1 cellular context compared by ENCODE assay signal in the genomic region with DNA sequence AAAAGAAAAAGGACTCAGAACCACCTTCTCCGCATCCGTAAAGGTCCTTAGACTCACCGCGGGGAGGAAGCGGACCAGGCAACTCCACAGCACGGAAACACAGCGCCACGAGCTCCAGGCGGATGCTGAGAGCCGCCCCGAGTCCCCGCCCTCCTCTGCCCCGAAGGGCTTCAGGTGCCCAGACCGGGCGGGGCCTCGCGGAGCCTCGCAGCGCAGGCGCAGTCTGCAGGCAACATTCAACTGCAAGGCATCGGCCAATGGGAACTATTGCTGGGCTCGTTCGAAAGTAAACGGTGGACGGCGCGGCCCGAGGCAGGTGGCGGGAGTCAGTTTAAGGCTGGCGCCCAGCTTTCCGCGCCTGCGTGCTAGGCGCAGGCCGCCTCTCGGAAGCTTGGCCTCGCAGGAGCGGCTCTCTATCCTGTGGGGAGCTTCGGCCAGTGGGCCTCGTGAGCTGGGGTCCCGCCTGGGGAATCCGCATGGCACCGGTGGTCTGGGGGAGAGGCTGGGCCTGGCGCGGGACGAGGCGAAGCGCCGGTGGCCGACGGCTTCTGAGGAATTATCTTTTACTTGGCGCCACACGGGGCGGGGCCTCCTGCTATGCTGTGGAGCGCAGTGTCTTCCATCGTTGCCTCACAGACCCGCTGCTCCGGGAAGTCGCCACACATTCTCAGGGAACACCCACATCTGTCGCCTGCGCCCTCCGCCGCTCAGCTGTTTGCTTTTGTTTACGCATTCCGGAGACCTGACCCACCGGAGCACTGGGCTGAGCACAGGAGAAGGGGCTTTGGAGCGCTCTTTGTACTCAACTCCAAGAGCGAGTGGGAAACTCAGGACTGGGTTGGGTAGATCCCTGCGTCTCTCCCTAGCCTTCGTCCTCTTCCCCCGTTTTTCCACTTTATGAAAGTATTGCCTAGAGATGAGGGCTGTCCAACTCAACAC.
TF ChIP-seq lines count a peak whose summit lies in the region.

A gene with protein sequence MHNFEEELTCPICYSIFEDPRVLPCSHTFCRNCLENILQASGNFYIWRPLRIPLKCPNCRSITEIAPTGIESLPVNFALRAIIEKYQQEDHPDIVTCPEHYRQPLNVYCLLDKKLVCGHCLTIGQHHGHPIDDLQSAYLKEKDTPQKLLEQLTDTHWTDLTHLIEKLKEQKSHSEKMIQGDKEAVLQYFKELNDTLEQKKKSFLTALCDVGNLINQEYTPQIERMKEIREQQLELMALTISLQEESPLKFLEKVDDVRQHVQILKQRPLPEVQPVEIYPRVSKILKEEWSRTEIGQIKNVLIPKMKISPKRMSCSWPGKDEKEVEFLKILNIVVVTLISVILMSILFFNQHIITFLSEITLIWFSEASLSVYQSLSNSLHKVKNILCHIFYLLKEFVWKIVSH (minus strand): TSS at position 127 of the 939 bp plus-strand sequence. CDS start 10,603 bp downstream, outside the sequence.

TF ChIP-seq in K562, 482 proteins besides CTCF, POLR2A, EP300 and RAD21 (continued from another document and continues in another):
- TF ChIP-seq FOXK2 (conservative IDR thresholded peaks at IDR 0.05 in 1 of 2, IDR thresholded peaks at IDR 0.05 in 1 of 2; ENCODE audit: low read depth in 2 of 2), result peak; percentile 50 to 73; a peak in 3 of 4 replicates
- no peak for TF ChIP-seq RBM15 (IDR thresholded peaks at IDR 0.05; ENCODE audit: insufficient read depth, low read length)
- TF ChIP-seq SIN3A (IDR thresholded peaks at IDR 0.05; ENCODE audit: borderline replicate concordance in 2 of 2, control insufficient read depth in 1 of 2, low read depth in 2 of 2, low read length in 2 of 2), result peak; percentile 36 to 75; a peak in 1 of 4 replicates
- peak; percentile 41; the same call in 1 of the 2 replicates for TF ChIP-seq TEAD4 (IDR thresholded peaks at IDR 0.05; ENCODE audit: low read length)
- peak; percentile 91; the same call in 1 of the 2 replicates for TF ChIP-seq TEAD4 (CRISPR knock-in tag; IDR thresholded peaks at IDR 0.05; ENCODE audit: borderline replicate concordance)
- no peak; a peak in 1 of 4 replicates for TF ChIP-seq ETV6 (IDR thresholded peaks at IDR 0.05; ENCODE audit: borderline replicate concordance in 1 of 2, low read depth in 2 of 2, low read length in 1 of 2)
- peak; percentile 77; the same call in 1 of the 2 replicates for TF ChIP-seq ETV6 (CRISPR knock-in tag; IDR thresholded peaks at IDR 0.05; ENCODE audit: borderline replicate concordance)
- TF ChIP-seq ZNF197 (CRISPR knock-in tag; IDR thresholded peaks at IDR 0.05; ENCODE audit: low read depth), result peak; percentile 65; the same call in 1 of the 2 replicates
- peak; percentile 30; the same call in 1 of the 2 replicates for TF ChIP-seq ARID1B (IDR thresholded peaks at IDR 0.05)
- peak; percentile 94 for TF ChIP-seq SUPT5H (IDR thresholded peaks at IDR 0.05)
- peak; percentile 83 for TF ChIP-seq ZBTB7A (IDR thresholded peaks at IDR 0.05; ENCODE audit: borderline replicate concordance, control insufficient read depth, low read depth, low read length)
- TF ChIP-seq, protein P1, sequence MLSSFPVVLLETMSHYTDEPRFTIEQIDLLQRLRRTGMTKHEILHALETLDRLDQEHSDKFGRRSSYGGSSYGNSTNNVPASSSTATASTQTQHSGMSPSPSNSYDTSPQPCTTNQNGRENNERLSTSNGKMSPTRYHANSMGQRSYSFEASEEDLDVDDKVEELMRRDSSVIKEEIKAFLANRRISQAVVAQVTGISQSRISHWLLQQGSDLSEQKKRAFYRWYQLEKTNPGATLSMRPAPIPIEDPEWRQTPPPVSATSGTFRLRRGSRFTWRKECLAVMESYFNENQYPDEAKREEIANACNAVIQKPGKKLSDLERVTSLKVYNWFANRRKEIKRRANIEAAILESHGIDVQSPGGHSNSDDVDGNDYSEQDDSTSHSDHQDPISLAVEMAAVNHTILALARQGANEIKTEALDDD (IDR thresholded peaks at IDR 0.05), result no peak
- TF ChIP-seq ZNF561 (CRISPR knock-in tag; conservative IDR thresholded peaks at IDR 0.05), result no peak
- TF ChIP-seq HNRNPLL (IDR thresholded peaks at IDR 0.05; ENCODE audit: low read depth, low read length, poor library complexity, severe bottlenecking), result peak; percentile 81
- TF ChIP-seq, protein P2, sequence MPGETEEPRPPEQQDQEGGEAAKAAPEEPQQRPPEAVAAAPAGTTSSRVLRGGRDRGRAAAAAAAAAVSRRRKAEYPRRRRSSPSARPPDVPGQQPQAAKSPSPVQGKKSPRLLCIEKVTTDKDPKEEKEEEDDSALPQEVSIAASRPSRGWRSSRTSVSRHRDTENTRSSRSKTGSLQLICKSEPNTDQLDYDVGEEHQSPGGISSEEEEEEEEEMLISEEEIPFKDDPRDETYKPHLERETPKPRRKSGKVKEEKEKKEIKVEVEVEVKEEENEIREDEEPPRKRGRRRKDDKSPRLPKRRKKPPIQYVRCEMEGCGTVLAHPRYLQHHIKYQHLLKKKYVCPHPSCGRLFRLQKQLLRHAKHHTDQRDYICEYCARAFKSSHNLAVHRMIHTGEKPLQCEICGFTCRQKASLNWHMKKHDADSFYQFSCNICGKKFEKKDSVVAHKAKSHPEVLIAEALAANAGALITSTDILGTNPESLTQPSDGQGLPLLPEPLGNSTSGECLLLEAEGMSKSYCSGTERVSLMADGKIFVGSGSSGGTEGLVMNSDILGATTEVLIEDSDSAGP (CRISPR knock-in tag; IDR thresholded peaks at IDR 0.05), result peak; percentile 74
- TF ChIP-seq PHF20 (IDR thresholded peaks at IDR 0.05; ENCODE audit: partially characterized antibody), result peak; percentile 40
- peak; percentile 95 for TF ChIP-seq CC2D1A (IDR thresholded peaks at IDR 0.05)
- 0 out of 2 replicates have a peak, but pooled peaks have one; percentile 46 for TF ChIP-seq ELF4 (CRISPR knock-in tag; IDR thresholded peaks at IDR 0.05)
- TF ChIP-seq, protein P3, sequence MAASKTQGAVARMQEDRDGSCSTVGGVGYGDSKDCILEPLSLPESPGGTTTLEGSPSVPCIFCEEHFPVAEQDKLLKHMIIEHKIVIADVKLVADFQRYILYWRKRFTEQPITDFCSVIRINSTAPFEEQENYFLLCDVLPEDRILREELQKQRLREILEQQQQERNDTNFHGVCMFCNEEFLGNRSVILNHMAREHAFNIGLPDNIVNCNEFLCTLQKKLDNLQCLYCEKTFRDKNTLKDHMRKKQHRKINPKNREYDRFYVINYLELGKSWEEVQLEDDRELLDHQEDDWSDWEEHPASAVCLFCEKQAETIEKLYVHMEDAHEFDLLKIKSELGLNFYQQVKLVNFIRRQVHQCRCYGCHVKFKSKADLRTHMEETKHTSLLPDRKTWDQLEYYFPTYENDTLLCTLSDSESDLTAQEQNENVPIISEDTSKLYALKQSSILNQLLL (CRISPR knock-in tag; IDR thresholded peaks at IDR 0.05; ENCODE audit: borderline replicate concordance), result no peak
- TF ChIP-seq ZFP1 (CRISPR knock-in tag; IDR thresholded peaks at IDR 0.05), result no peak
- TF ChIP-seq, protein P4, sequence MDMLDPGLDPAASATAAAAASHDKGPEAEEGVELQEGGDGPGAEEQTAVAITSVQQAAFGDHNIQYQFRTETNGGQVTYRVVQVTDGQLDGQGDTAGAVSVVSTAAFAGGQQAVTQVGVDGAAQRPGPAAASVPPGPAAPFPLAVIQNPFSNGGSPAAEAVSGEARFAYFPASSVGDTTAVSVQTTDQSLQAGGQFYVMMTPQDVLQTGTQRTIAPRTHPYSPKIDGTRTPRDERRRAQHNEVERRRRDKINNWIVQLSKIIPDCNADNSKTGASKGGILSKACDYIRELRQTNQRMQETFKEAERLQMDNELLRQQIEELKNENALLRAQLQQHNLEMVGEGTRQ (CRISPR knock-in tag; IDR thresholded peaks at IDR 0.05), result 0 out of 2 replicates have a peak, but pooled peaks have one; percentile 21
- TF ChIP-seq ZNF830 (CRISPR knock-in tag; IDR thresholded peaks at IDR 0.05), result 0 out of 2 replicates have a peak, but pooled peaks have one; percentile 49
- TF ChIP-seq GATAD2A (IDR thresholded peaks at IDR 0.05), result 0 out of 2 replicates have a peak, but pooled peaks have one; percentile 61
- TF ChIP-seq RBBP5 (IDR thresholded peaks at IDR 0.05; ENCODE audit: borderline replicate concordance, insufficient read depth, low read length, poor library complexity, severe bottlenecking), result peak; percentile 21
- TF ChIP-seq DMBX1 (CRISPR knock-in tag; IDR thresholded peaks at IDR 0.05; ENCODE audit: borderline replicate concordance), result peak; percentile 70
- TF ChIP-seq EWSR1 (IDR thresholded peaks at IDR 0.05; ENCODE audit: borderline replicate concordance, low read depth, partially characterized antibody), result no peak
- TF ChIP-seq TAF9B (IDR thresholded peaks at IDR 0.05; ENCODE audit: partially characterized antibody), result peak; percentile 73
- TF ChIP-seq SMARCC2 (IDR thresholded peaks at IDR 0.05; ENCODE audit: low read depth), result no peak
- no peak for TF ChIP-seq ZSCAN29 (IDR thresholded peaks at IDR 0.05)
- peak; percentile 100 for TF ChIP-seq MYBL2 (IDR thresholded peaks at IDR 0.05; ENCODE audit: low read depth)
- peak; percentile 100; the same call in 1 of the 2 replicates for TF ChIP-seq MYBL2 (CRISPR knock-in tag; IDR thresholded peaks at IDR 0.05; ENCODE audit: borderline replicate concordance)
- TF ChIP-seq ZFX (CRISPR knock-in tag; IDR thresholded peaks at IDR 0.05), result peak; percentile 99
- peak; percentile 100 for TF ChIP-seq FOXM1 (IDR thresholded peaks at IDR 0.05; ENCODE audit: low read depth)
- peak; percentile 100 for TF ChIP-seq FOXM1 (CRISPR knock-in tag; IDR thresholded peaks at IDR 0.05; ENCODE audit: low read depth)
- TF ChIP-seq PHB (CRISPR knock-in tag; IDR thresholded peaks at IDR 0.05), result 0 out of 2 replicates have a peak, but pooled peaks have one; percentile 33
- TF ChIP-seq, protein P5, sequence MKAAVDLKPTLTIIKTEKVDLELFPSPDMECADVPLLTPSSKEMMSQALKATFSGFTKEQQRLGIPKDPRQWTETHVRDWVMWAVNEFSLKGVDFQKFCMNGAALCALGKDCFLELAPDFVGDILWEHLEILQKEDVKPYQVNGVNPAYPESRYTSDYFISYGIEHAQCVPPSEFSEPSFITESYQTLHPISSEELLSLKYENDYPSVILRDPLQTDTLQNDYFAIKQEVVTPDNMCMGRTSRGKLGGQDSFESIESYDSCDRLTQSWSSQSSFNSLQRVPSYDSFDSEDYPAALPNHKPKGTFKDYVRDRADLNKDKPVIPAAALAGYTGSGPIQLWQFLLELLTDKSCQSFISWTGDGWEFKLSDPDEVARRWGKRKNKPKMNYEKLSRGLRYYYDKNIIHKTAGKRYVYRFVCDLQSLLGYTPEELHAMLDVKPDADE (conservative IDR thresholded peaks at IDR 0.05; ENCODE audit: control insufficient read depth, low read depth, low read length), result peak; percentile 65; the same call in 1 of the 2 replicates
- TF ChIP-seq NR3C1 (CRISPR knock-in tag; IDR thresholded peaks at IDR 0.05), result peak; percentile 96
- TF ChIP-seq SNIP1 (IDR thresholded peaks at IDR 0.05; ENCODE audit: low read depth), result no peak
- peak; percentile 84 for TF ChIP-seq POLR2AphosphoS5 (IDR thresholded peaks at IDR 0.05; ENCODE audit: control insufficient read depth, insufficient read depth, low read depth, low read length)
- TF ChIP-seq TCF3 (CRISPR knock-in tag; IDR thresholded peaks at IDR 0.05), result peak; percentile 41
- 0 out of 2 replicates have a peak, but pooled peaks have one; percentile 49 for TF ChIP-seq CBFB (CRISPR knock-in tag; IDR thresholded peaks at IDR 0.05)
- no peak for TF ChIP-seq CHD1 (IDR thresholded peaks at IDR 0.05; ENCODE audit: low read length)
- peak in 1 of 2 experiments; percentile 67; a peak in 2 of 4 replicates for TF ChIP-seq KDM4B (IDR thresholded peaks at IDR 0.05; ENCODE audit: borderline replicate concordance in 2 of 2, low read depth in 1 of 2)
- no peak for TF ChIP-seq OTX1 (CRISPR knock-in tag; IDR thresholded peaks at IDR 0.05)
